Comparison of ENCODE assay signal across 8 cellular contexts in genomic region chr11:250740-251299, GRCh38. TPM values are rescaled to one million over a fixed set of nuclear protein-coding genes. Genes with fewer than 3 reads are reported as not detected.
DNase-seq lines count a peak whose midpoint lies in the region; ATAC-seq and TF ChIP-seq lines count a peak whose summit lies in the region.

No MANE protein-coding gene starts in this region.

- TF ChIP-seq CTCF in Caco-2 (IDR thresholded peaks at IDR 0.05; ENCODE audit: insufficient read depth in 1 of 2, low read depth in 1 of 2, low read length in 1 of 2, severe bottlenecking in 1 of 2, unreplicated experiment in 1 of 2) (peak; percentile 54 to 66), cardiac fibroblast (IDR thresholded peaks at IDR 0.05; ENCODE audit: low read depth, low read length) (peak; percentile 70), lower leg skin (IDR thresholded peaks at IDR 0.05) (peak in 1 of 3 donors; percentile 10)

- no peaks in the 10 kb centered on the region for H3K4me1 ChIP-seq in Caco-2

- no peak overlapping the region for H3K27ac Mint-ChIP-seq in Caco-2 (ENCODE audit: unreplicated experiment)

- POLR2A ChIA-PET in Caco-2 (lab: Charles Lee): interaction anchor here (0.5 to 1.2 kb wide), 4 partner anchors 34 to 143 kb away, joined by 3 to 7 read pairs (median 5); partner anchors contain the start of genes BET1L, PKP3 and RIC8A

- H3K9me3 ChIP-seq in Caco-2: no peaks in the 10 kb centered on the region
- H3K9me3 ChIP-seq in KOPT-K1 (ENCODE audit: insufficient read depth, low read length, poor library complexity, severe bottlenecking): no peaks in the 10 kb centered on the region

- CTCF ChIA-PET in Caco-2 (lab: Charles Lee): interaction anchor here (0.5 to 1.5 kb wide), 20 partner anchors 8 to 594 kb away, joined by 3 to 15 read pairs (median 4); partner anchors contain the start of genes ANO9, BET1L and RIC8A

- DNase-seq in Caco-2 (peak; percentile 57 to 73), cardiac fibroblast (ENCODE audit: low read depth in 2 of 2) (peak; percentile 73), lower leg skin (ENCODE audit: low spot score in 2 of 2) (peak; percentile 53 to 94), NCI-H1105 treated with DMSO at 0.1 percent for 48 hours (lab: John Stamatoyannopoulos, UW) (no peak)
- peak; percentile 36 to 64 (median 52) for DNase-seq in activated CD4-positive, CD25-positive, alpha-beta regulatory T cell (lab: John Stamatoyannopoulos, UW)
- peak; percentile 70 for DNase-seq in stimulated activated CD8-positive, alpha-beta memory T cell treated with anti-CD3 and anti-CD28 coated beads, Interleukin-15, amount 100 ng/mL, for 1 hour (ENCODE audit: low read depth)

- H3K36me3 ChIP-seq in Caco-2 (ENCODE audit: control insufficient read depth, insufficient read depth, low read length) (peaks cover 5% of the 10 kb centered on the region), KOPT-K1 (ENCODE audit: insufficient read depth, low read length) (peaks cover 82% of the 10 kb centered on the region)

- BruUV-seq in Caco-2 (replicated peaks; lab: Mats Ljungman, UMichigan): no TSS peak

- H3K27ac ChIP-seq in KOPT-K1 (ENCODE audit: low read depth, low read length, poor library complexity, severe bottlenecking): peak overlapping the region; percentile 23

- ATAC-seq in HG02623 (IDR thresholded peaks at IDR 0.05; ENCODE audit: unreplicated experiment): no peak

- peaks cover 6% of the 10 kb centered on the region for H3K9me3 Mint-ChIP-seq in Caco-2 (ENCODE audit: unreplicated experiment)

- intact Hi-C loops in Caco-2 (cut with micrococcal nuclease; ENCODE audit: unreplicated experiment): no loop called here
- intact Hi-C loops in lower leg skin (cut with DNase I; ENCODE audit: low total_unique reads): loop anchor here (10.0 kb wide), 1 partner anchor 104 kb away; no protein-coding TSS in a partner anchor

- H3K4me3 ChIP-seq in Caco-2 (ENCODE audit: low read depth, low read length) (no peak overlapping the region), cardiac fibroblast (replicated peaks in 1 of 2; ENCODE audit: low read depth in 2 of 2, low read length in 2 of 2) (no peak overlapping the region), lower leg skin (ENCODE audit: low read depth, poor library complexity, severe bottlenecking) (no peak overlapping the region)

- no peak for TF ChIP-seq POLR2A in lower leg skin (IDR thresholded peaks at IDR 0.05)

- WGBS in lower leg skin, 2 donors: 78 to 82% methylated on average over 10 of the region's 10 CpGs

- H3K4me1 Mint-ChIP-seq in Caco-2 (ENCODE audit: low read depth, unreplicated experiment): no peaks in the 10 kb centered on the region

- peaks cover 76% of the 10 kb centered on the region for H3K36me3 Mint-ChIP-seq in Caco-2 (ENCODE audit: insufficient read depth, unreplicated experiment)

- H3K27me3 Mint-ChIP-seq in Caco-2 (ENCODE audit: insufficient read depth, unreplicated experiment): no peaks in the 10 kb centered on the region

- H3K27me3 ChIP-seq in Caco-2 (replicated peaks; ENCODE audit: control insufficient read depth, insufficient read depth, low read length): no peaks in the 10 kb centered on the region

- H3K4me3 Mint-ChIP-seq in Caco-2 (ENCODE audit: unreplicated experiment): no peak overlapping the region

RNA-seq across cellular contexts. Expression of gene PSMD13, which starts 14.0 kb away (rescaled TPM):
- total RNA-seq in Caco-2 (2022) (162 and 172 TPM in 2 replicates), lower leg skin (100 to 1,000 TPM in 1 of 4 donors, 10 to 100 TPM in 3; 65.1 to 115 (median 90.8) TPM)

RNA-seq across cellular contexts. Expression of gene SIRT3, which starts 14.7 kb away (rescaled TPM):
- total RNA-seq in Caco-2 (2022) (24.6 and 26.0 TPM in 2 replicates), lower leg skin (10 to 100 TPM; 12.6 to 18.4 (median 14.2) TPM)

RNA-seq across cellular contexts. Expression of gene NLRP6, which starts 27.4 kb away (rescaled TPM):
- total RNA-seq in Caco-2 (2022) (not detected in 2 replicates), lower leg skin (under 1 TPM in 3 of 4 donors, not detected in 1; 0.25 to 0.32 (median 0.27) TPM)

RNA-seq across cellular contexts. Expression of gene PGGHG, which starts 38.1 kb away (rescaled TPM):
- total RNA-seq in Caco-2 (2022) (59.6 and 66.5 TPM in 2 replicates), lower leg skin (1 to 10 TPM; 4.0 to 7.7 (median 6.9) TPM)

RNA-seq across cellular contexts. Expression of gene RIC8A, which starts 43.3 kb away (rescaled TPM):
- total RNA-seq in Caco-2 (2022): 97.1 and 111 TPM in 2 replicates
- 10 to 100 TPM; 58.0 to 91.2 (median 66.9) TPM for total RNA-seq in lower leg skin
